In the genomic region with DNA sequence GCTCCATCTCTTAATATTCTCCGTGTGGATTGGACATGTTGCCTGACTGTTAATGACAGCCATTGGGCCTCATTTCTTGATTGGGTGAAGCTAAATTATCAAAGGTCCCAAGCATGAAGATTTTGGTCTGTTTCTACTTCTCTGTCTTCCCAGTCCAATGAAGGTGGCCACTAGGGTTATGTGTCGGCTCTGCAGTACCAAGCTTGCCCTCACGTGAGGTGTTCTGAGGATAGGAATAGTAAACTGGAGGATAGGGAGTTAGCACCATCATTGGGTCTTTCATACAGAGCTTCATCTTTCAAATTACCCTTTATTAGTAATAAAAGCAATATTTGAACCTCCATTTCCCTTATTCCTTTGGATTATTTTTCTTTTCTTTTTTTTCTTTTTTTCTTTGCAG, we compare ENCODE assay signal across 22 cellular contexts.
"Had no signal": no experiment of that assay in that cellular context is flagged by ENCODE, and none has a peak within 500 bp of the region (broad histone marks: within the 10 kb centered on the region; RNA-seq: fewer than 3 reads in every experiment).

No MANE protein-coding gene starts in this region.

- FAIRE-seq: RCC 7860, TTC549 had no signal

- ATAC-seq: activated T-helper 17 cell treated with anti-CD3 and anti-CD28 coated beads, Interleukin-2, amount 50 U/mL, for 72 hours; T-helper 17 cell had no signal

- H3K4me1 Mint-ChIP-seq: activated CD4-positive, alpha-beta T cell treated with anti-CD3 and anti-CD28 coated beads, Interleukin-2, amount 10 ng/mL, durations not matched to agents 7 days and 5 days; activated T-helper 17 cell treated with anti-CD3 and anti-CD28 coated beads, Interleukin-2, amount 50 U/mL, for 72 hours; T-helper 17 cell had no signal

- DNase-seq: activated CD4-positive, alpha-beta memory T cell treated with anti-CD3 and anti-CD28 coated beads for 36 hours; activated CD4-positive, alpha-beta T cell treated with anti-CD3 and anti-CD28 coated beads, Interleukin-2, amount 10 ng/mL, durations not matched to agents 7 days and 5 days; activated CD4-positive, CD25-positive, alpha-beta regulatory T cell; activated CD8-positive, alpha-beta memory T cell treated with anti-CD3 and anti-CD28 coated beads for 24 hours; activated gamma-delta T cell; activated naive CD4-positive, alpha-beta T cell treated with anti-CD3 and anti-CD28 coated beads for 36 hours; activated T-cell treated with anti-CD3 and anti-CD28 coated beads, Interleukin-2, amount 50 U/mL, for 48 hours; amygdala; caudate nucleus; MM.1S; NCI-H1105 treated with DMSO at 0.1 percent for 48 hours; NCI-H1436 treated with DMSO at 0.1 percent for 48 hours; NCI-H187 treated with DMSO at 0.1 percent for 48 hours; NCI-H2081 treated with DMSO at 0.1 percent for 48 hours; NCI-H446; SHP77 treated with DMSO at 0.1 percent for 48 hours; T-helper 17 cell; T1000 had no signal

- H3K27me3 Mint-ChIP-seq: activated CD4-positive, alpha-beta memory T cell treated with anti-CD3 and anti-CD28 coated beads for 36 hours; activated CD4-positive, alpha-beta T cell treated with anti-CD3 and anti-CD28 coated beads, Interleukin-2, amount 10 ng/mL, durations not matched to agents 7 days and 5 days; activated naive CD8-positive, alpha-beta T cell; activated T-helper 17 cell treated with anti-CD3 and anti-CD28 coated beads, Interleukin-2, amount 50 U/mL, for 72 hours; T-helper 17 cell had no signal

- H3K4me3 Mint-ChIP-seq: activated CD4-positive, alpha-beta memory T cell treated with anti-CD3 and anti-CD28 coated beads for 36 hours; activated CD4-positive, alpha-beta T cell treated with anti-CD3 and anti-CD28 coated beads, Interleukin-2, amount 10 ng/mL, durations not matched to agents 7 days and 5 days; activated naive CD4-positive, alpha-beta T cell treated with anti-CD3 and anti-CD28 coated beads for 36 hours; activated naive CD8-positive, alpha-beta T cell; activated T-helper 17 cell treated with anti-CD3 and anti-CD28 coated beads, Interleukin-2, amount 50 U/mL, for 72 hours; T-helper 17 cell had no signal

- H3K27ac Mint-ChIP-seq: activated CD4-positive, alpha-beta memory T cell treated with anti-CD3 and anti-CD28 coated beads for 36 hours; activated CD4-positive, alpha-beta T cell treated with anti-CD3 and anti-CD28 coated beads, Interleukin-2, amount 10 ng/mL, durations not matched to agents 7 days and 5 days; activated naive CD4-positive, alpha-beta T cell treated with anti-CD3 and anti-CD28 coated beads for 36 hours; activated naive CD8-positive, alpha-beta T cell; activated T-helper 17 cell treated with anti-CD3 and anti-CD28 coated beads, Interleukin-2, amount 50 U/mL, for 72 hours; T-helper 17 cell had no signal

- H3K9me3 Mint-ChIP-seq: activated CD4-positive, alpha-beta memory T cell treated with anti-CD3 and anti-CD28 coated beads for 36 hours; activated naive CD4-positive, alpha-beta T cell treated with anti-CD3 and anti-CD28 coated beads for 36 hours; activated T-helper 17 cell treated with anti-CD3 and anti-CD28 coated beads, Interleukin-2, amount 50 U/mL, for 72 hours had no signal

- H3K36me3 Mint-ChIP-seq: activated CD4-positive, alpha-beta memory T cell treated with anti-CD3 and anti-CD28 coated beads for 36 hours; activated naive CD8-positive, alpha-beta T cell had no signal
